ENCODE assay signal across 8 cellular contexts in the genomic region with DNA sequence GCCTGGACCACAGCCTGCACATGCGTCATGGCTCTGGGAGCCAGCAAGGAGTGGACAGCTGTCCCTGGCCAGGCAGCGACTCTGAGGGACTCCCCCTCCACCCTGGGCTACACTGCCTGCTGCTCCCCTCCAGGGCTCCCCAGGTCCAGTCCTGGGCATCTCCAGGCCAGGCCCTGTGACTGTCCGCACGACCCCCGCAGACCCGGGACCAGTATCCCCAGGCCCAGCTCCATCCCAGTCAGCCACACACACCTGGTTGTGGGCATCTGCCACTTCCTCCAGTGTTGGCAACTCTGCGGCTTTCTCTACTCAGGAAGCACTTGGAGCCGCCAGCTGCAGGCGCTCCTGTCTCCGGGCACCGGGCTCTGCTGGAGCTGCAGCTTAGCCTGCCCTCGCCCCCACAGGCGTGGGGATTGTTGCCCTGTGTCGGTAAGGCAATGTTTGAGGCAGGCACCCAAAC. TPM values are rescaled to one million over a fixed set of nuclear protein-coding genes. Genes with fewer than 3 reads are reported as not detected.
DNase-seq lines count a peak whose midpoint lies in the region; ATAC-seq and TF ChIP-seq lines count a peak whose summit lies in the region.

No MANE protein-coding gene starts in this region.

- no peak for TF ChIP-seq CTCF in GM20000 (IDR thresholded peaks at IDR 0.05; ENCODE audit: extremely low read depth, missing control alignments)
- no peak for TF ChIP-seq CTCF in heart right ventricle (IDR thresholded peaks at IDR 0.05)
- no peak for TF ChIP-seq CTCF in gastrocnemius medialis (IDR thresholded peaks at IDR 0.05 in 4 of 5, conservative IDR thresholded peaks at IDR 0.05 in 1 of 5)

- H3K9me3 ChIP-seq in heart right ventricle, result no peaks in the 10 kb centered on the region
- no peaks in the 10 kb centered on the region for H3K9me3 ChIP-seq in gastrocnemius medialis

- H3K27me3 ChIP-seq in heart right ventricle, result no peaks in the 10 kb centered on the region
- no peaks in the 10 kb centered on the region for H3K27me3 ChIP-seq in gastrocnemius medialis

- CTCF ChIA-PET in activated CD4-positive, alpha-beta memory T cell treated with anti-CD3 and anti-CD28 coated beads, Interleukin-2, amount 10 ng/mL, durations not matched to agents 7 days and 5 days (lab: Charles Lee), result no interaction called here

- peak overlapping the region in 9 of 10 donors; percentile 40 to 85 (median 65) for H3K4me3 ChIP-seq in heart right ventricle
- peak overlapping the region; percentile 66 to 91 (median 83) for H3K4me3 ChIP-seq in gastrocnemius medialis

- TF ChIP-seq POLR2A in gastrocnemius medialis (IDR thresholded peaks at IDR 0.05), result no peak

- intact Hi-C loops in heart right ventricle (cut with DNase I), result loop anchor here in 5 of 10 donors (1.0 to 10.0 kb wide), 6 partner anchors 31 to 62 kb away; a partner anchor contains a TSS
- intact Hi-C loops in gastrocnemius medialis (cut with DNase I; ENCODE audit: low total_unique reads), result loop anchor here (1.0 to 2.0 kb wide), 5 partner anchors 32 to 594 kb away; a partner anchor contains a TSS

- H3K4me1 ChIP-seq in heart right ventricle (peaks cover 16 to 59% (median 45%) of the 10 kb centered on the region in 9 donors), gastrocnemius medialis (peaks cover 42 to 49% of the 10 kb centered on the region in 2 donors)

- POLR2A ChIA-PET in activated CD4-positive, alpha-beta memory T cell treated with anti-CD3 and anti-CD28 coated beads, Interleukin-2, amount 10 ng/mL, durations not matched to agents 7 days and 5 days (lab: Charles Lee), result interaction anchor here (0.8 to 3.9 kb wide), 5 partner anchors 10 to 181 kb away, joined by 3 to 31 read pairs (median 3); a partner anchor contains a TSS

- in situ Hi-C loops in gastrocnemius medialis (cut with MboI; ENCODE audit: low sequenced_read_pairs in 4 of 4), result loop anchor here in 1 of 4 donors (10.0 kb wide), 1 partner anchor 48 kb away; a partner anchor contains a TSS

- no peaks in the 10 kb centered on the region for H3K36me3 Mint-ChIP-seq in activated CD4-positive, alpha-beta memory T cell treated with anti-CD3 and anti-CD28 coated beads, Interleukin-2, amount 10 ng/mL, durations not matched to agents 7 days and 5 days (ENCODE audit: low read depth)

- peaks cover 26% of the 10 kb centered on the region for H3K4me1 Mint-ChIP-seq in activated CD4-positive, alpha-beta memory T cell treated with anti-CD3 and anti-CD28 coated beads, Interleukin-2, amount 10 ng/mL, durations not matched to agents 7 days and 5 days

- peak overlapping the region; percentile 86 for H3K4me3 Mint-ChIP-seq in activated CD4-positive, alpha-beta memory T cell treated with anti-CD3 and anti-CD28 coated beads, Interleukin-2, amount 10 ng/mL, durations not matched to agents 7 days and 5 days

- 59 to 67% methylated on average over 14 of the region's 14 CpGs for WGBS in heart right ventricle, 2 donors

- peak overlapping the region; percentile 94 to 99 (median 98) for H3K27ac ChIP-seq in heart right ventricle
- peak overlapping the region; percentile 94 to 100 (median 98) for H3K27ac ChIP-seq in gastrocnemius medialis

- ATAC-seq in heart right ventricle (peak in 2 of 8 donors; percentile 81 to 85), gastrocnemius medialis (peak; percentile 1 to 24), GM18907 (IDR thresholded peaks at IDR 0.05; ENCODE audit: unreplicated experiment) (no peak), GM19351 (IDR thresholded peaks at IDR 0.05; ENCODE audit: unreplicated experiment) (no peak)

- peaks cover 0 to 32% (median 3%) of the 10 kb centered on the region in 9 donors for H3K36me3 ChIP-seq in heart right ventricle
- H3K36me3 ChIP-seq in gastrocnemius medialis, result peaks cover 0 to 5% of the 10 kb centered on the region in 2 donors

- peak; percentile 25 for DNase-seq in GM20000 (ENCODE audit: low spot score)
- no peak for DNase-seq in activated CD4-positive, alpha-beta memory T cell treated with anti-CD3 and anti-CD28 coated beads, Interleukin-2, amount 10 ng/mL, durations not matched to agents 7 days and 5 days
- DNase-seq in heart right ventricle, result peak in 1 of 2 donors; percentile 90
- DNase-seq in gastrocnemius medialis, result no peak
- no peak for DNase-seq in EL
- no peak for DNase-seq in mesenteric fat pad (ENCODE audit: low spot score)

- no peaks in the 10 kb centered on the region for H3K27me3 Mint-ChIP-seq in activated CD4-positive, alpha-beta memory T cell treated with anti-CD3 and anti-CD28 coated beads, Interleukin-2, amount 10 ng/mL, durations not matched to agents 7 days and 5 days

- no peaks in the 10 kb centered on the region for H3K9me3 Mint-ChIP-seq in activated CD4-positive, alpha-beta memory T cell treated with anti-CD3 and anti-CD28 coated beads, Interleukin-2, amount 10 ng/mL, durations not matched to agents 7 days and 5 days

- H3K27ac Mint-ChIP-seq in activated CD4-positive, alpha-beta memory T cell treated with anti-CD3 and anti-CD28 coated beads, Interleukin-2, amount 10 ng/mL, durations not matched to agents 7 days and 5 days, result peak overlapping the region; percentile 26

RNA-seq across cellular contexts. Expression of a gene that starts 2.4 kb away (rescaled TPM):
- total RNA-seq in activated CD4-positive, alpha-beta memory T cell treated with anti-CD3 and anti-CD28 coated beads, Interleukin-2, amount 10 ng/mL, durations not matched to agents 7 days and 5 days, result 10 to 100 TPM; 35.2 to 42.2 TPM
- total RNA-seq in heart right ventricle, result 10 to 100 TPM; 30.2 to 77.7 (median 51.6) TPM
- polyA plus RNA-seq in heart right ventricle, result 10 to 100 TPM; 10.7 to 37.2 TPM
- total RNA-seq in gastrocnemius medialis, result 10 to 100 TPM; 27.9 to 81.2 (median 48.6) TPM
- total RNA-seq in mesenteric fat pad, result 19.4 TPM

RNA-seq across cellular contexts. Expression of a gene that starts 32.2 kb away (rescaled TPM):
- total RNA-seq in activated CD4-positive, alpha-beta memory T cell treated with anti-CD3 and anti-CD28 coated beads, Interleukin-2, amount 10 ng/mL, durations not matched to agents 7 days and 5 days, result 10 to 100 TPM; 32.9 to 34.7 TPM
- total RNA-seq in heart right ventricle (10 to 100 TPM in 1 of 10 donors, 1 to 10 TPM in 9; 5.1 to 14.8 (median 7.5) TPM), gastrocnemius medialis (10 to 100 TPM; 10.4 to 29.0 (median 12.2) TPM), mesenteric fat pad (38.1 TPM)
- polyA plus RNA-seq in heart right ventricle, result 10 to 100 TPM; 13.7 to 17.4 TPM

RNA-seq across cellular contexts. Expression of a gene that starts 52.9 kb away (rescaled TPM):
- total RNA-seq in activated CD4-positive, alpha-beta memory T cell treated with anti-CD3 and anti-CD28 coated beads, Interleukin-2, amount 10 ng/mL, durations not matched to agents 7 days and 5 days, result 10 to 100 TPM; 42.2 to 43.4 TPM
- total RNA-seq in heart right ventricle (10 to 100 TPM; 14.1 to 20.5 (median 19.3) TPM), gastrocnemius medialis (10 to 100 TPM; 11.9 to 17.4 (median 15.0) TPM), mesenteric fat pad (43.2 TPM)
- 10 to 100 TPM in 1 of 2 donors, 1 to 10 TPM in 1; 6.6 to 18.9 TPM for polyA plus RNA-seq in heart right ventricle

Comparison
In these comparisons a context has a peak if more than half of its experiments do, and no peak if none do; other contexts are left out.
1. ATAC-seq: peak in gastrocnemius medialis (2 of 2); none in GM18907 (single experiment) and GM19351 (single experiment).